9 cellular contexts compared by ENCODE assay signal in the genomic region with DNA sequence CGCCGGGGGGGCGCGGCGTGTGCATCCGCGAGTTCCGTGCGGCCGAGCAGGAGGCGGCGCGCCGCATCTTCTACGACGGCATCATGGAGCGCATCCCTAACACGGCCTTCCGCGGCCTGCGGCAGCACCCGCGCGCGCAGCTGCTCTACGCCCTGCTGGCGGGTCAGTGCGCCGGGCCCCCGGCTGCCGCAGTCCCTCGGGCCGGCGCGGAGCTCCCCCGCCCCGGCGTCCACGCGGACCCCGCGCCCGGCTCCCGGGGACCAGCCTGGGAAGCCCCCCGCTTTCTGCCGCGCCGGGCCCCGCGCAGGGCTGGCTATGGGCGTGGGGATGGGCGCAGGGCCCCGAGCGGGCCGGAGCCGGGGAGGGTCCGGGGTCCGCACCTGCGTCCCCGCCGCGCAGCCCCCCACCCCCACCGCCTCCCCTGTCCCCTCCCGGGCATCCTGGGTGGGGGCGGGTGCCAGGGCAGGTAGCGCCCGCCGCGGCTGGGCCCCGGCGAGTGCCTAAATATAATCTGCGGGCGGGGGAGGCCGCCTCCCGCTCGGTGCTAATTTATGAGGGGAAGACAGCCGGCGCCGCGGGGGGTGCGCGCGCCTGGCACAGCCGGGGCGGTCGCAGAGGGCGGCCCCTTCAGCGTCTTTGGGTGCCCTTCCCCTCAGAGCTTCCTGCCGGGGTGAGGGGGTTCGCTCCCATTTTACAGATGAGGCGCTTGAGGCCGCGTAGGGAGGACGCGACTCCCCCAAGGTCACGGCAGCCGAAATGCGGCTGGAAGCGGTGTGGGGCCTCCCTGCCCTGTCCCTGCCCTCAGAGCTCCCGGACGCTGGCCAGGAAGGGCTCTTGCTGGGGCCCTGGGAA. TPM values are rescaled to one million over a fixed set of nuclear protein-coding genes. Genes with fewer than 3 reads are reported as not detected.
DNase-seq lines count a peak whose midpoint lies in the region; ATAC-seq, FAIRE-seq and TF ChIP-seq lines count a peak whose summit lies in the region.
"Had no signal": no experiment of that assay in that cellular context is flagged by ENCODE, and none has a peak within 500 bp of the region (broad histone marks: within the 10 kb centered on the region; RNA-seq: fewer than 3 reads in every experiment).

No MANE protein-coding gene starts in this region.

- H3K4me3 ChIP-seq in HAP-1: peak overlapping the region; percentile 50

- ATAC-seq in GM21786 (IDR thresholded peaks at IDR 0.05; ENCODE audit: unreplicated experiment): no peak
- ATAC-seq in GM21526 (IDR thresholded peaks at IDR 0.05; ENCODE audit: low FRiP score, unreplicated experiment): no peak

- no peaks in the 10 kb centered on the region for H3K9me3 Mint-ChIP-seq in activated naive CD8-positive, alpha-beta T cell treated with anti-CD3 and anti-CD28 coated beads for 36 hours
- no peaks in the 10 kb centered on the region for H3K9me3 Mint-ChIP-seq in mesothelial cell of epicardium

- no peaks in the 10 kb centered on the region for H3K9me3 ChIP-seq in HAP-1

- peaks cover 8% of the 10 kb centered on the region for H3K4me1 ChIP-seq in HAP-1

- TF ChIP-seq CTCF in mesothelial cell of epicardium (IDR thresholded peaks at IDR 0.05; ENCODE audit: unreplicated experiment) (no peak), D721Med (IDR thresholded peaks at IDR 0.05; ENCODE audit: insufficient read depth, missing control alignments) (no peak)

- no peak overlapping the region for H3K4me3 Mint-ChIP-seq in activated naive CD8-positive, alpha-beta T cell treated with anti-CD3 and anti-CD28 coated beads for 36 hours
- H3K4me3 Mint-ChIP-seq in mesothelial cell of epicardium: peak overlapping the region; percentile 53

- H3K27me3 Mint-ChIP-seq in activated naive CD8-positive, alpha-beta T cell treated with anti-CD3 and anti-CD28 coated beads for 36 hours: peaks cover 39% of the 10 kb centered on the region
- H3K27me3 Mint-ChIP-seq in mesothelial cell of epicardium (ENCODE audit: low read depth): peaks cover 38% of the 10 kb centered on the region

- H3K36me3 ChIP-seq in HAP-1 (replicated peaks): peaks cover 23% of the 10 kb centered on the region

- no peaks in the 10 kb centered on the region for H3K27me3 ChIP-seq in HAP-1 (ENCODE audit: low read depth)

- H3K36me3 Mint-ChIP-seq in activated naive CD8-positive, alpha-beta T cell treated with anti-CD3 and anti-CD28 coated beads for 36 hours: no peaks in the 10 kb centered on the region
- H3K36me3 Mint-ChIP-seq in mesothelial cell of epicardium: no peaks in the 10 kb centered on the region

- no peak overlapping the region for H3K27ac Mint-ChIP-seq in activated naive CD8-positive, alpha-beta T cell treated with anti-CD3 and anti-CD28 coated beads for 36 hours
- H3K27ac Mint-ChIP-seq in mesothelial cell of epicardium: no peak overlapping the region

- in situ Hi-C loops in HAP-1 (cut with MboI; ENCODE audit: low sequenced_read_pairs): no loop called here

- DNase-seq in COLO668 (lab: John Stamatoyannopoulos, UW; ENCODE audit: unreplicated experiment) (peak; percentile 54), HAP-1 (ENCODE audit: low spot score in 2 of 2) (no peak), mesothelial cell of epicardium (ENCODE audit: low spot score in 2 of 2, unreplicated experiment in 2 of 2) (peak in 1 of 2 experiments; percentile 25), AG08395 (ENCODE audit: low spot score) (no peak), D721Med (ENCODE audit: insufficient read length, low spot score) (no peak)
- DNase-seq in activated naive CD8-positive, alpha-beta T cell treated with anti-CD3 and anti-CD28 coated beads for 36 hours: peak; percentile 30

- peaks cover 3% of the 10 kb centered on the region for H3K4me1 Mint-ChIP-seq in activated naive CD8-positive, alpha-beta T cell treated with anti-CD3 and anti-CD28 coated beads for 36 hours
- H3K4me1 Mint-ChIP-seq in mesothelial cell of epicardium: peaks cover 11% of the 10 kb centered on the region

- FAIRE-seq in D721Med (lab: Jason Lieb, UNC): no peak
- FAIRE-seq: GM18507 had no signal

RNA-seq across cellular contexts. Expression of a gene that starts 0.8 kb away (rescaled TPM):
- under 1 TPM; 0.56 to 0.60 TPM for total RNA-seq in activated naive CD8-positive, alpha-beta T cell treated with anti-CD3 and anti-CD28 coated beads for 36 hours
- 25.2 to 28.2 TPM (median 25.2 TPM) in 3 replicates for total RNA-seq in mesothelial cell of epicardium

RNA-seq across cellular contexts. Expression of a gene that starts 51.2 kb away (rescaled TPM):
- 10 to 100 TPM; 44.8 to 46.2 TPM for total RNA-seq in activated naive CD8-positive, alpha-beta T cell treated with anti-CD3 and anti-CD28 coated beads for 36 hours
- 53.0 to 55.8 TPM (median 55.8 TPM) in 3 replicates for total RNA-seq in mesothelial cell of epicardium

Comparison
In these comparisons a context has a peak if more than half of its experiments do, and no peak if none do; other contexts are left out.
1. DNase-seq: peak in COLO668 (single experiment) and activated naive CD8-positive, alpha-beta T cell treated with anti-CD3 and anti-CD28 coated beads for 36 hours (single experiment); none in HAP-1 (0 of 2), AG08395 (single experiment) and D721Med (single experiment).
2. RNA of a gene that starts 0.8 kb away (total RNA-seq): 25.2 to 28.2 TPM in mesothelial cell of epicardium; 0.56 to 0.60 TPM in activated naive CD8-positive, alpha-beta T cell treated with anti-CD3 and anti-CD28 coated beads for 36 hours; every median in the first group is over 10 times any median in the second.